In the genomic region with DNA sequence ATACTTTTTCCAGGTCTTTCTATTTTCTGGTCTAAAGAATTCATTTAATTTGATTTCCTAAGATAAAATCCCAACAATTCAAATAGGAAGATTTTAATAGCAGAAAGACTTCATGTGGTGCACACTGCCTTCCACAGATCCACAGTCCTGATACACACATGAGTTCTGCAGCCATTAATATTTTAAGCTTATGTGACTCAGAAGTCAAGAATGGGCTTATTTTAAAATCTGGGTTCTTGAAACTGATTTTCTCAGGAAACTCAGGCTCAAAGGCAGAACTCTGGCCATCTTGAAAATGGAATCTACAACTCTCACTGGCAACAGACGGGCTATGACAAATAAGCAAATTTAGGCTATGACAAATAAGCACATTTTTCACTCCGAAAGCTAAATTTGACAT, we compare ENCODE assay signal across 17 cellular contexts.
"Had no signal": no experiment of that assay in that cellular context is flagged by ENCODE, and none has a peak within 500 bp of the region (broad histone marks: within the 10 kb centered on the region; RNA-seq: fewer than 3 reads in every experiment).

No MANE protein-coding gene starts in this region.

- H3K4me3 Mint-ChIP-seq: activated CD4-positive, alpha-beta T cell treated with anti-CD3 and anti-CD28 coated beads for 36 hours; activated CD8-positive, alpha-beta T cell treated with anti-CD3 and anti-CD28 coated beads for 36 hours; activated naive CD8-positive, alpha-beta T cell; activated T-cell treated with anti-CD3 and anti-CD28 coated beads, Interleukin-2, amount 50 U/mL, for 72 hours; stimulated activated memory B cell treated with anti-CD40 and anti-IgM and Interleukin-4, amounts not matched to agents 10 μg/mL and 1 μg/mL and 100 μg/mL, for 72 hours; T-helper 17 cell had no signal

- H3K4me1 Mint-ChIP-seq: stimulated activated memory B cell treated with anti-CD40 and anti-IgM and Interleukin-4, amounts not matched to agents 10 μg/mL and 1 μg/mL and 100 μg/mL, for 72 hours; T-helper 17 cell had no signal

- DNase-seq: activated CD4-positive, alpha-beta T cell treated with anti-CD3 and anti-CD28 coated beads for 36 hours; activated CD8-positive, alpha-beta T cell treated with anti-CD3 and anti-CD28 coated beads for 36 hours; activated gamma-delta T cell treated with Interleukin-2 at 50 U/mL for 16 hours; activated T-cell treated with anti-CD3 and anti-CD28 coated beads, Interleukin-2, amount 50 U/mL, for 72 hours; anterior cingulate cortex; cortex of kidney; effector CD8-positive, alpha-beta T cell; midbrain; ovary; stimulated activated CD4-positive, alpha-beta T cell treated with anti-CD3 and anti-CD28 coated beads, Interleukin-2, amount 100 ng/mL, for 48 hours; T-helper 17 cell; thyroid gland; WERI-Rb-1 had no signal

- H3K9me3 Mint-ChIP-seq: activated CD8-positive, alpha-beta T cell treated with anti-CD3 and anti-CD28 coated beads for 36 hours; activated T-cell treated with anti-CD3 and anti-CD28 coated beads, Interleukin-2, amount 50 U/mL, for 72 hours had no signal

- H3K27me3 Mint-ChIP-seq: activated CD8-positive, alpha-beta T cell treated with anti-CD3 and anti-CD28 coated beads for 36 hours; stimulated activated memory B cell treated with anti-CD40 and anti-IgM and Interleukin-4, amounts not matched to agents 10 μg/mL and 1 μg/mL and 100 μg/mL, for 72 hours had no signal

- H3K27ac Mint-ChIP-seq: activated CD4-positive, alpha-beta T cell treated with anti-CD3 and anti-CD28 coated beads for 36 hours; activated CD8-positive, alpha-beta T cell treated with anti-CD3 and anti-CD28 coated beads for 36 hours; activated naive CD8-positive, alpha-beta T cell; activated T-cell treated with anti-CD3 and anti-CD28 coated beads, Interleukin-2, amount 50 U/mL, for 72 hours; stimulated activated memory B cell treated with anti-CD40 and anti-IgM and Interleukin-4, amounts not matched to agents 10 μg/mL and 1 μg/mL and 100 μg/mL, for 72 hours; T-helper 17 cell had no signal

- H3K36me3 Mint-ChIP-seq: activated naive CD8-positive, alpha-beta T cell; stimulated activated memory B cell treated with anti-CD40 and anti-IgM and Interleukin-4, amounts not matched to agents 10 μg/mL and 1 μg/mL and 100 μg/mL, for 72 hours had no signal

- H3K27ac ChIP-seq: cardiac muscle cell, ovary, thyroid gland, vagina, WERI-Rb-1 had no signal

- H3K4me3 ChIP-seq: cardiac muscle cell, ovary, thyroid gland, vagina had no signal
